In genomic region chr9:27475057-27475456, GRCh38 we compare ENCODE assay signal across 26 cellular contexts. TPM values are rescaled to one million over a fixed set of nuclear protein-coding genes. Genes with fewer than 3 reads are reported as not detected.
"Had no signal": no experiment of that assay in that cellular context is flagged by ENCODE, and none has a peak within 500 bp of the region (broad histone marks: within the 10 kb centered on the region; RNA-seq: fewer than 3 reads in every experiment).

No MANE protein-coding gene starts in this region.

- H3K27me3 ChIP-seq: brain microvascular endothelial cell, Peyer's patch had no signal

- H3K4me3 ChIP-seq: Peyer's patch had no signal

- ATAC-seq: activated T-helper 17 cell treated with anti-CD3 and anti-CD28 coated beads, Interleukin-2, amount 50 U/mL, for 72 hours; T-helper 17 cell had no signal

- H3K36me3 ChIP-seq: brain microvascular endothelial cell, Peyer's patch had no signal

- H3K27ac ChIP-seq: brain microvascular endothelial cell, RWPE1 had no signal

- H3K9me3 ChIP-seq: Peyer's patch had no signal

- DNase-seq: activated B cell treated with CpG ODN at 0.5 μM for 24 hours; activated CD4-positive, alpha-beta memory T cell treated with anti-CD3 and anti-CD28 coated beads for 36 hours; activated CD4-positive, alpha-beta T cell treated with anti-CD3 and anti-CD28 coated beads for 1 hour; activated CD4-positive, alpha-beta T cell treated with anti-CD3 and anti-CD28 coated beads, Interleukin-2, amount 10 ng/mL, durations not matched to agents 24 days and 14 days; activated CD8-positive, alpha-beta memory T cell treated with anti-CD3 and anti-CD28 coated beads for 24 hours; activated gamma-delta T cell; activated naive CD4-positive, alpha-beta T cell treated with anti-CD3 and anti-CD28 coated beads for 36 hours; activated naive CD8-positive, alpha-beta T cell treated with anti-CD3 and anti-CD28 coated beads for 36 hours; activated T-cell treated with anti-CD3 and anti-CD28 coated beads, Interleukin-2, amount 50 U/mL, for 48 hours; brain microvascular endothelial cell; Karpas-422; MM.1S; NCI-H1105; NCI-H1436; NCI-H1694 treated with DMSO at 0.1 percent for 48 hours; NCI-H2029 treated with DMSO at 0.1 percent for 48 hours; NCI-H510A treated with DMSO at 0.1 percent for 48 hours; NCI-H69; NK-92 treated with Interleukin-12 subunit alpha and Interleukin-12 subunit beta, amount 100 ng/mL, for 24 hours; Peyer's patch; SIG-M5; T-helper 17 cell; T-helper 9 cell had no signal

RNA-seq across cellular contexts. Expression of gene IFNK, which starts 49.0 kb away (rescaled TPM):
- total RNA-seq: activated B cell treated with CpG ODN at 0.5 μM for 24 hours; activated CD4-positive, alpha-beta memory T cell treated with anti-CD3 and anti-CD28 coated beads for 36 hours; activated CD4-positive, alpha-beta T cell treated with anti-CD3 and anti-CD28 coated beads, Interleukin-2, amount 10 ng/mL, durations not matched to agents 24 days and 14 days; activated naive CD8-positive, alpha-beta T cell treated with anti-CD3 and anti-CD28 coated beads for 36 hours; activated T-helper 17 cell treated with anti-CD3 and anti-CD28 coated beads, Interleukin-2, amount 50 U/mL, for 72 hours; Peyer's patch; T-helper 17 cell had no signal
- polyA plus RNA-seq: adipose tissue had no signal
